ENCODE assay signal across 20 cellular contexts in genomic region chr21:40015818-40016217, GRCh38.
DNase-seq lines count a peak whose midpoint lies in the region; ATAC-seq and TF ChIP-seq lines count a peak whose summit lies in the region.
"Had no signal": no experiment of that assay in that cellular context is flagged by ENCODE, and none has a peak within 500 bp of the region (broad histone marks: within the 10 kb centered on the region; RNA-seq: fewer than 3 reads in every experiment).

No MANE protein-coding gene starts in this region.

- H3K36me3 Mint-ChIP-seq in glutamatergic neuron (ENCODE audit: unreplicated experiment) = peaks cover 12% of the 10 kb centered on the region
- no peaks in the 10 kb centered on the region for H3K36me3 Mint-ChIP-seq in activated naive CD4-positive, alpha-beta T cell treated with anti-CD3 and anti-CD28 coated beads for 36 hours (ENCODE audit: low read depth)
- H3K36me3 Mint-ChIP-seq: CD14-positive monocyte; CD4-positive, alpha-beta memory T cell had no signal

- no peak overlapping the region for H3K4me3 Mint-ChIP-seq in glutamatergic neuron (ENCODE audit: unreplicated experiment)
- H3K4me3 Mint-ChIP-seq in activated naive CD4-positive, alpha-beta T cell treated with anti-CD3 and anti-CD28 coated beads for 36 hours = no peak overlapping the region
- H3K4me3 Mint-ChIP-seq: CD14-positive monocyte; CD4-positive, alpha-beta memory T cell; GM23338; H9 had no signal

- H3K27ac ChIP-seq in MM.1S (ENCODE audit: low read length) (peak overlapping the region; percentile 89), spleen (no peak overlapping the region)
- H3K27ac ChIP-seq: 22Rv1; BLaER1 treated with 17β-estradiol and CSF1 and Interleukin-3, amounts not matched to agents 10 nM and 100 nM had no signal

- peak overlapping the region; percentile 17 for H3K27ac Mint-ChIP-seq in glutamatergic neuron (ENCODE audit: unreplicated experiment)
- H3K27ac Mint-ChIP-seq in activated naive CD4-positive, alpha-beta T cell treated with anti-CD3 and anti-CD28 coated beads for 36 hours = no peak overlapping the region
- H3K27ac Mint-ChIP-seq: CD14-positive monocyte; CD4-positive, alpha-beta memory T cell; GM23338; H9 had no signal

- H3K9me2 ChIP-seq in MM.1S (replicated peaks; ENCODE audit: insufficient read depth, low read length) = no peaks in the 10 kb centered on the region

- TF ChIP-seq CTCF in MM.1S (IDR thresholded peaks at IDR 0.05; ENCODE audit: low read length) (no peak), glutamatergic neuron (IDR thresholded peaks at IDR 0.05; ENCODE audit: partially characterized antibody, unreplicated experiment) (no peak), spleen (IDR thresholded peaks at IDR 0.05 in 8 of 11, conservative IDR thresholded peaks at IDR 0.05 in 3 of 11) (no peak)

- H3K4me1 ChIP-seq in MM.1S (ENCODE audit: low read length) = peaks cover 94% of the 10 kb centered on the region
- no peaks in the 10 kb centered on the region for H3K4me1 ChIP-seq in spleen
- H3K4me1 ChIP-seq: BE2C; BLaER1 treated with 17β-estradiol and CSF1 and Interleukin-3, amounts not matched to agents 10 nM and 100 nM had no signal

- H3K79me2 ChIP-seq in MM.1S (ENCODE audit: low read length) = peaks cover 97% of the 10 kb centered on the region

- H4K20me1 ChIP-seq in MM.1S (ENCODE audit: insufficient read depth, low read length) = peaks cover 62% of the 10 kb centered on the region
- H4K20me1 ChIP-seq: BLaER1 treated with 17β-estradiol and CSF1 and Interleukin-3, amounts not matched to agents 10 nM and 100 nM had no signal

- no peaks in the 10 kb centered on the region for H3K9me3 ChIP-seq in MM.1S (replicated peaks; ENCODE audit: insufficient read depth, low read length)
- peaks cover 0 to 50% (median 5%) of the 10 kb centered on the region in 8 donors for H3K9me3 ChIP-seq in spleen
- H3K9me3 ChIP-seq: BE2C had no signal

- H3K36me3 ChIP-seq in MM.1S (replicated peaks; ENCODE audit: insufficient read depth, low read length) (peaks cover 36% of the 10 kb centered on the region), spleen (no peaks in the 10 kb centered on the region)
- H3K36me3 ChIP-seq: BE2C; BLaER1 treated with 17β-estradiol and CSF1 and Interleukin-3, amounts not matched to agents 10 nM and 100 nM had no signal

- H3K9me3 Mint-ChIP-seq in glutamatergic neuron (ENCODE audit: unreplicated experiment) = peaks cover 7% of the 10 kb centered on the region
- H3K9me3 Mint-ChIP-seq in activated naive CD4-positive, alpha-beta T cell treated with anti-CD3 and anti-CD28 coated beads for 36 hours = peaks cover 7% of the 10 kb centered on the region

- no peak for TF ChIP-seq POLR2A in spleen (IDR thresholded peaks at IDR 0.05)

- 63 to 79% (median 68%) methylated on average over 3 of the region's 3 CpGs for WGBS in spleen, 5 donors

- H3K27me3 Mint-ChIP-seq in glutamatergic neuron (ENCODE audit: unreplicated experiment) = peaks cover 2% of the 10 kb centered on the region
- no peaks in the 10 kb centered on the region for H3K27me3 Mint-ChIP-seq in activated naive CD4-positive, alpha-beta T cell treated with anti-CD3 and anti-CD28 coated beads for 36 hours (ENCODE audit: low read depth)
- H3K27me3 Mint-ChIP-seq: CD4-positive, alpha-beta memory T cell had no signal

- H3F3A ChIP-seq in MM.1S (ENCODE audit: insufficient read depth, low read length) = peaks cover 93% of the 10 kb centered on the region

- peaks cover 14% of the 10 kb centered on the region for H3K4me1 Mint-ChIP-seq in glutamatergic neuron (ENCODE audit: low read depth, unreplicated experiment)
- no peaks in the 10 kb centered on the region for H3K4me1 Mint-ChIP-seq in activated naive CD4-positive, alpha-beta T cell treated with anti-CD3 and anti-CD28 coated beads for 36 hours (ENCODE audit: low read depth)
- H3K4me1 Mint-ChIP-seq: CD14-positive monocyte; CD4-positive, alpha-beta memory T cell; GM23338 had no signal

- no peak for ATAC-seq in HG02885 (IDR thresholded peaks at IDR 0.05; ENCODE audit: poor library complexity, unreplicated experiment)
- no peak for ATAC-seq in HG03439 (IDR thresholded peaks at IDR 0.05; ENCODE audit: unreplicated experiment)
- ATAC-seq: GM23338, HCT116 had no signal

- peak overlapping the region; percentile 62 for H3K4me2 ChIP-seq in MM.1S (ENCODE audit: low read depth, low read length)
- H3K4me2 ChIP-seq: BLaER1 treated with 17β-estradiol and CSF1 and Interleukin-3, amounts not matched to agents 10 nM and 100 nM; GM23338 had no signal

- peak overlapping the region; percentile 67 for H3K9ac ChIP-seq in MM.1S (ENCODE audit: low read length)
- H3K9ac ChIP-seq: BLaER1 treated with 17β-estradiol and CSF1 and Interleukin-3, amounts not matched to agents 10 nM and 100 nM had no signal

- no peak overlapping the region for H2AFZ ChIP-seq in MM.1S (ENCODE audit: low read length)
- H2AFZ ChIP-seq: GM23338 had no signal

- no peaks in the 10 kb centered on the region for H3K27me3 ChIP-seq in MM.1S (replicated peaks; ENCODE audit: insufficient read depth, low read length)
- no peaks in the 10 kb centered on the region for H3K27me3 ChIP-seq in spleen (replicated peaks in 1 of 7)
- H3K27me3 ChIP-seq: BE2C; BLaER1 treated with 17β-estradiol and CSF1 and Interleukin-3, amounts not matched to agents 10 nM and 100 nM had no signal

- DNase-seq in MM.1S (peak; percentile 77), glutamatergic neuron (no peak), spleen (peak; percentile 38)
- DNase-seq in activated naive CD4-positive, alpha-beta T cell treated with anti-CD3 and anti-CD28 coated beads for 36 hours = no peak
- DNase-seq: AML-193; BE2C; Calu3; CD4-positive, alpha-beta memory T cell; COR-L47; DMS53; DMS79 treated with DMSO at 0.1 percent for 48 hours; GF-D8; H9 had no signal

- no peak overlapping the region for H3K4me3 ChIP-seq in MM.1S (ENCODE audit: low read length)
- H3K4me3 ChIP-seq in spleen = no peak overlapping the region
- H3K4me3 ChIP-seq: BLaER1 treated with 17β-estradiol and CSF1 and Interleukin-3, amounts not matched to agents 10 nM and 100 nM; GM23338 had no signal

- intact Hi-C loops in spleen (cut with DNase I; ENCODE audit: low total_unique reads) = no loop called here
- intact Hi-C loops in activated naive CD4-positive, alpha-beta T cell treated with anti-CD3 and anti-CD28 coated beads for 36 hours (cut with micrococcal nuclease) = no loop called here

- CTCF ChIA-PET in activated naive CD4-positive, alpha-beta T cell treated with anti-CD3 and anti-CD28 coated beads for 36 hours (lab: Charles Lee) = no interaction called here

Comparison
In these comparisons a context has a peak if more than half of its experiments do, and no peak if none do; other contexts are left out.
1. DNase-seq: peak in MM.1S (single experiment) and spleen (single experiment); none in glutamatergic neuron (single experiment) and activated naive CD4-positive, alpha-beta T cell treated with anti-CD3 and anti-CD28 coated beads for 36 hours (single experiment).